ENCODE assay signal across 11 cellular contexts in genomic region chr17:63537991-63538692, GRCh38. TPM values are rescaled to one million over a fixed set of nuclear protein-coding genes. Genes with fewer than 3 reads are reported as not detected.
DNase-seq lines count a peak whose midpoint lies in the region; ATAC-seq and TF ChIP-seq lines count a peak whose summit lies in the region.
"Had no signal": no experiment of that assay in that cellular context is flagged by ENCODE, and none has a peak within 500 bp of the region (broad histone marks: within the 10 kb centered on the region; RNA-seq: fewer than 3 reads in every experiment).

No MANE protein-coding gene starts in this region.

- WGBS in suprapubic skin = 5% methylated on average over 23 of the region's 62 CpGs

- ATAC-seq in Right ventricle myocardium inferior (no peak), left ventricle myocardium superior (no peak)

- peak; percentile 48 for DNase-seq in Right ventricle myocardium inferior (ENCODE audit: missing footprints)
- DNase-seq in left ventricle myocardium superior = no peak
- peak; percentile 70 for DNase-seq in activated CD8-positive, alpha-beta memory T cell treated with anti-CD3 and anti-CD28 coated beads, Interleukin-2, amount 50 U/mL, for 48 hours
- DNase-seq in suprapubic skin (ENCODE audit: low spot score in 2 of 2) = peak in 1 of 2 donors; percentile 76
- DNase-seq in central memory CD4-positive, alpha-beta T cell = no peak
- DNase-seq in HT-29 (ENCODE audit: low spot score) = no peak
- DNase-seq in NCI-H2081 (lab: John Stamatoyannopoulos, UW) = no peak
- DNase-seq: mesendoderm had no signal

- H3K27me3 ChIP-seq in iPS-20b (ENCODE audit: insufficient read depth, low read length) = peaks cover 35% of the 10 kb centered on the region
- peaks cover 36% of the 10 kb centered on the region for H3K27me3 ChIP-seq in suprapubic skin

- H3K9me3 ChIP-seq in iPS-20b (ENCODE audit: insufficient read depth, low read depth, low read length) = no peaks in the 10 kb centered on the region
- no peaks in the 10 kb centered on the region for H3K9me3 ChIP-seq in suprapubic skin
- H3K9me3 ChIP-seq: BLaER1 treated with 17β-estradiol and CSF1 and Interleukin-3, amounts not matched to agents 10 nM and 100 nM had no signal

- no peak for TF ChIP-seq CTCF in suprapubic skin (IDR thresholded peaks at IDR 0.05)

- TF ChIP-seq POLR2A in suprapubic skin (IDR thresholded peaks at IDR 0.05) = no peak

- no peak for TF ChIP-seq EP300 in suprapubic skin (IDR thresholded peaks at IDR 0.05)

- intact Hi-C loops in Right ventricle myocardium inferior (cut with DNase I) (no loop called here), left ventricle myocardium superior (cut with micrococcal nuclease) (no loop called here)

- no peak overlapping the region for H3K9ac ChIP-seq in iPS-20b (ENCODE audit: low read depth, low read length)
- H3K9ac ChIP-seq: BLaER1 treated with 17β-estradiol and CSF1 and Interleukin-3, amounts not matched to agents 10 nM and 100 nM; KMS-11 had no signal

- H3K4me1 ChIP-seq in iPS-20b (ENCODE audit: insufficient read depth, low read length) (no peaks in the 10 kb centered on the region), suprapubic skin (peaks cover 10% of the 10 kb centered on the region)

- no peaks in the 10 kb centered on the region for H3K36me3 ChIP-seq in iPS-20b (ENCODE audit: insufficient read depth, low read depth, low read length)
- no peaks in the 10 kb centered on the region for H3K36me3 ChIP-seq in suprapubic skin
- H3K36me3 ChIP-seq: BLaER1 treated with 17β-estradiol and CSF1 and Interleukin-3, amounts not matched to agents 10 nM and 100 nM had no signal

- H3K27ac ChIP-seq in iPS-20b (ENCODE audit: low read length) (no peak overlapping the region), suprapubic skin (no peak overlapping the region)
- H3K27ac ChIP-seq: BLaER1 treated with 17β-estradiol and CSF1 and Interleukin-3, amounts not matched to agents 10 nM and 100 nM; KMS-11 had no signal

- peak overlapping the region; percentile 57; the same call in 1 of the 2 replicates for H3K4me3 ChIP-seq in iPS-20b (ENCODE audit: low read length)
- peak overlapping the region; percentile 28 for H3K4me3 ChIP-seq in suprapubic skin
- H3K4me3 ChIP-seq: BLaER1 treated with 17β-estradiol and CSF1 and Interleukin-3, amounts not matched to agents 10 nM and 100 nM had no signal

RNA-seq across cellular contexts. Expression of gene DCAF7, which starts 12.1 kb away (rescaled TPM):
- total RNA-seq in Right ventricle myocardium inferior (36.8 TPM), left ventricle myocardium superior (45.0 TPM), suprapubic skin (10 to 100 TPM; 22.4 to 30.9 (median 27.4) TPM)
- 35.7 and 39.6 TPM in 2 replicates for total RNA-seq in HT-29 (2014; rRNA removed; shearing (Covaris generic))

RNA-seq across cellular contexts. Expression of gene KCNH6, which starts 15.0 kb away (rescaled TPM):
- not detected for total RNA-seq in Right ventricle myocardium inferior
- not detected for total RNA-seq in left ventricle myocardium superior
- total RNA-seq in suprapubic skin = not detected
- total RNA-seq in HT-29 (2014; rRNA removed; shearing (Covaris generic)) = 0.61 TPM in 1 of 2 replicates, not detected in the other

Comparison
In these comparisons a context has a peak if more than half of its experiments do, and no peak if none do; other contexts are left out.
1. DNase-seq: peak in Right ventricle myocardium inferior (single experiment) and activated CD8-positive, alpha-beta memory T cell treated with anti-CD3 and anti-CD28 coated beads, Interleukin-2, amount 50 U/mL, for 48 hours (single experiment); none in left ventricle myocardium superior (single experiment), central memory CD4-positive, alpha-beta T cell (single experiment), HT-29 (single experiment) and NCI-H2081 (0 of 2).